Comparison of ENCODE assay signal across 8 cellular contexts in the genomic region with DNA sequence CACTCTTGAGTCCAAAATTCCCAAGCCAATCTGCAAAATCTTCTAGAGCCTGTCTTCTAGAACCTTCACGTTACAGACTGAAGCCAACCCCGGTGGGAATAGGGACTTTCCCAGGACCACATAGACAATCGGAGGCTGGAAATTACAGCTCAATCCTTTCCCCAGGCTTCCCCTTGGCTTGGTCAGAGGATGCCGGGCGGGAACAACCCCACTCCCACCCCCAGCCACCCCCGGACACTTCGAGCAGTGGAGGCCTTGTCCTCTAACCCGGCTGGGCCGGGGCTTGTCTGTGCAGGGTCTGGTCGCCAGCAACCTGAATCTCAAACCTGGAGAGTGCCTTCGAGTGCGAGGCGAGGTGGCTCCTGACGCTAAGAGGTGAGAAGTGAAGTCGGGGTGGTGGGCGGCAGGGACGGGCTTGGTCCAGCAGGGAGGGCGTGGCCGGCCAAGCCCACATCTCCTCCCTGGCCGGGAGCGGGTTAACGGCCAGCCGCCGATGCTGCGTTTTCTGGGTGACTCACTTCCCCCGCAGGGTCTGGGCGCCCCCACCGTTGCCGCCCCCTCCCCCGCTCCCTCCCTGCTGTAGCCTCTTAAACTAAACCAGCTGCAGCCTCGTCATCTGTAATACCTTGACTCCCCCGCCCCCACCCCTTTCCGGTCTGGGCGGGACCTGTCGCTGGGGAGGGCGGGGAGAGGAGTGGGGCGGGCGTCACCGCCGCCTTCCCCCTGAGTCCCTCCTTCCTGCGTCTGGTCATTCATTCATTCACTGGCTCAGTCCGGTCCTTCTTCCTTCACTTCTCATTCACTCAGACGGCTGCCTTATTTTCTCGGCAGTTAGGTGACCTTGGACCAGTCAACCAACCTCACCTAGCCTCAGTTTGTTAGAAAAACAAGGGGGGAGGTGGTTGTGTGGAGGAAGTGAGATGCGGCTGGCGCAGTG. TPM values are rescaled to one million over a fixed set of nuclear protein-coding genes. Genes with fewer than 3 reads are reported as not detected.
DNase-seq lines count a peak whose midpoint lies in the region; ATAC-seq and TF ChIP-seq lines count a peak whose summit lies in the region.

No MANE protein-coding gene starts in this region.

- TF ChIP-seq POLR2A in Raji (IDR thresholded peaks at IDR 0.05; ENCODE audit: insufficient read depth, low read depth, low read length) = peak; percentile 35; the same call in 1 of the 2 replicates

- ATAC-seq in GM19328 (IDR thresholded peaks at IDR 0.05; ENCODE audit: unreplicated experiment) = peak; percentile 60

- DNase-seq in Ammon's horn (ENCODE audit: low spot score) (peak; percentile 49), HT1080 (ENCODE audit: low read depth) (peak; percentile 96), foreskin fibroblast (peak; percentile 99), non-pigmented ciliary epithelial cell (ENCODE audit: low read depth) (peak; percentile 91), stromal cell of bone marrow (ENCODE audit: low read depth) (peak; percentile 92)
- peak; percentile 94 for DNase-seq in activated effector memory CD4-positive, alpha-beta T cell treated with Interleukin-2 at 50 U/mL for 16 hours

- TF ChIP-seq CTCF in foreskin fibroblast (IDR thresholded peaks at IDR 0.05; ENCODE audit: low read depth, low read length) = no peak

- H3K4me3 ChIP-seq in foreskin fibroblast (ENCODE audit: low read depth in 1 of 2, low read length in 2 of 2) = peak overlapping the region; percentile 90 to 100

RNA-seq across cellular contexts. Expression of a gene that starts 1.5 kb away (rescaled TPM):
- total RNA-seq in HT1080 (2014; rRNA removed; shearing (Covaris generic)) = 3,838 and 5,466 TPM in 2 replicates
- polyA plus RNA-seq in HT1080 (2015; cell fraction: cytosol; rRNA removed) = 3,157 and 4,498 TPM in 2 replicates
- polyA plus RNA-seq in HT1080 (2015; cell fraction: nucleus; rRNA removed) = 1,529 and 1,831 TPM in 2 replicates

RNA-seq across cellular contexts. Expression of a gene that starts 9.2 kb away (rescaled TPM):
- 35.4 and 42.3 TPM in 2 replicates for total RNA-seq in HT1080 (2014; rRNA removed; shearing (Covaris generic))
- polyA plus RNA-seq in HT1080 (2015; cell fraction: cytosol; rRNA removed) = 20.9 and 37.2 TPM in 2 replicates
- polyA plus RNA-seq in HT1080 (2015; cell fraction: nucleus; rRNA removed) = 23.8 and 37.9 TPM in 2 replicates

RNA-seq across cellular contexts. Expression of a gene that starts 18.4 kb away (rescaled TPM):
- total RNA-seq in HT1080 (2014; rRNA removed; shearing (Covaris generic)) = 44.5 and 52.0 TPM in 2 replicates
- polyA plus RNA-seq in HT1080 (2015; cell fraction: cytosol; rRNA removed) = 22.4 and 29.3 TPM in 2 replicates
- 9.8 and 11.9 TPM in 2 replicates for polyA plus RNA-seq in HT1080 (2015; cell fraction: nucleus; rRNA removed)

RNA-seq across cellular contexts. Expression of a gene that starts 19.9 kb away (rescaled TPM):
- 32.3 and 33.3 TPM in 2 replicates for total RNA-seq in HT1080 (2014; rRNA removed; shearing (Covaris generic))
- polyA plus RNA-seq in HT1080 (2015; cell fraction: cytosol; rRNA removed) = 58.9 and 59.1 TPM in 2 replicates
- 52.0 and 59.3 TPM in 2 replicates for polyA plus RNA-seq in HT1080 (2015; cell fraction: nucleus; rRNA removed)

RNA-seq across cellular contexts. Expression of a gene that starts 37.5 kb away (rescaled TPM):
- 7.8 and 14.2 TPM in 2 replicates for total RNA-seq in HT1080 (2014; rRNA removed; shearing (Covaris generic))
- polyA plus RNA-seq in HT1080 (2015; cell fraction: cytosol; rRNA removed) = 9.6 and 10.1 TPM in 2 replicates
- 17.0 and 23.1 TPM in 2 replicates for polyA plus RNA-seq in HT1080 (2015; cell fraction: nucleus; rRNA removed)

Comparison
In these comparisons a context has a peak if more than half of its experiments do, and no peak if none do; other contexts are left out.
1. Peak in every context shown above with its lines: DNase-seq, ATAC-seq and H3K4me3 ChIP-seq.
2. DNase-seq: peak in every context shown above with its lines; median percentile 99 in foreskin fibroblast; 96 in HT1080; 94 in activated effector memory CD4-positive, alpha-beta T cell treated with Interleukin-2 at 50 U/mL for 16 hours; 92 in stromal cell of bone marrow; 91 in non-pigmented ciliary epithelial cell; 49 in Ammon's horn.